In the genomic region with DNA sequence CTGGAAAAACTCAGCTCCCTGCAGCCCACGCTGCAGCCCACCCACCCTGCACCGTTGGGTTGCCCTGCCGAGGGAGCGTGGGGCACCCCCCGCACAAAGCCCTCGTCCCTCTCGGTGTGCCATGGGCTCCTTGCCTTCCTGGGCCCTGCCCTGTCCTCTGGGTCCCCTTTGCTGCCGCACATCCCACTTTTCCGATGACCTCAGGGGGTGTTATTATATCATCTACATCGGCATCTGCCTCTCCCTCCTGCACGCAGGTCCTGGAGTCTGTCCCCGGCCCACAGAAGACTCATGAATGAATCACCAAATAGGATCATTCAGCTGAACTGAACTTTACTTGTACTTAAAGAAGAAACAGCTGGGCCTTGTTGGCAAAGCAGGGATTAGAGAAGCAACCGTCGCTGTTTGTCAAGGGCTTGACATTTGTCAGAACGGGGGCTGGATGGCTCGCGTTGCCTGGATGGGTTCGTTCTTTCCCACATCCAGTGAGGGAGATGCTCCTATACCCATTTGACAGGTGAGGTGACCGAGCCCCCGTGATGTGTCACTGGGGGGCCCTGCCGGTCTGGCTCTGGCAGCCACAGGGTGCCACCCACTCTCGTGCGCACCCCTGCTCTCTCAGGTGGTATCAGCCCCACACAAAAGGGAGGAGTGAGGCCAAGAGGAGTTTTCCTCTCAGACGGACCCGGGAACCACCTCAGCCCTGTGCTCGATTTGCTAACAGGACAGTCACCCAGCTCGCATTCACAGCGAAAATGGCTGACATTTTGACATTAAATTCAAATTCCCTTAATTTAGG, we compare ENCODE assay signal across 19 cellular contexts. TPM values are rescaled to one million over a fixed set of nuclear protein-coding genes. Genes with fewer than 3 reads are reported as not detected.
DNase-seq lines count a peak whose midpoint lies in the region; TF ChIP-seq lines count a peak whose summit lies in the region.
"Had no signal": no experiment of that assay in that cellular context is flagged by ENCODE, and none has a peak within 500 bp of the region (broad histone marks: within the 10 kb centered on the region; RNA-seq: fewer than 3 reads in every experiment).

No MANE protein-coding gene starts in this region.

- no peak overlapping the region for H3K4ac ChIP-seq in neuronal stem cell (ENCODE audit: low read length)

- TF ChIP-seq CTCF in coronary artery (IDR thresholded peaks at IDR 0.05) (no peak), testis (IDR thresholded peaks at IDR 0.05) (no peak)

- peak overlapping the region; percentile 68 for H2AK5ac ChIP-seq in neuronal stem cell (ENCODE audit: low read depth, low read length)

- H3K23ac ChIP-seq in neuronal stem cell (ENCODE audit: low read depth, low read length, poor library complexity): no peak overlapping the region

- no peaks in the 10 kb centered on the region for H3K9me3 ChIP-seq in BLaER1 treated with 17β-estradiol and CSF1 and Interleukin-3, amounts not matched to agents 10 nM and 100 nM (replicated peaks in 1 of 11)
- H3K9me3 ChIP-seq in neuronal stem cell (replicated peaks in 1 of 2; ENCODE audit: control insufficient read depth in 2 of 2, insufficient read depth in 1 of 2, low read depth in 1 of 2, low read length in 2 of 2) (no peaks in the 10 kb centered on the region), testis (no peaks in the 10 kb centered on the region)
- H3K9me3 ChIP-seq: heart left ventricle, lower lobe of right lung, ovary had no signal

- no peak overlapping the region for H2BK15ac ChIP-seq in neuronal stem cell (ENCODE audit: low read length)

- H3K14ac ChIP-seq in neuronal stem cell (ENCODE audit: low read length): no peak overlapping the region

- H2BK12ac ChIP-seq in neuronal stem cell (ENCODE audit: low read length): no peak overlapping the region

- no CpG with 5 or more reads among the region's 28 CpGs for WGBS in neuronal stem cell (ENCODE audit: extremely low coverage in 2 of 2, insufficient read length in 2 of 2, insufficient replicate concordance in 1 of 2), 2 donors
- WGBS in testis, 2 donors: 86 to 89% methylated on average over 28 of the region's 28 CpGs

- H3K27ac ChIP-seq in BLaER1 treated with 17β-estradiol and CSF1 and Interleukin-3, amounts not matched to agents 10 nM and 100 nM: no peak overlapping the region; a peak in 1 of 22 replicates
- H3K27ac ChIP-seq in coronary artery (no peak overlapping the region), neuronal stem cell (replicated peaks; ENCODE audit: low read length) (no peak overlapping the region), testis (no peak overlapping the region)
- H3K27ac ChIP-seq: heart left ventricle, lower lobe of right lung, ovary had no signal

- H3K36me3 ChIP-seq in BLaER1 treated with 17β-estradiol and CSF1 and Interleukin-3, amounts not matched to agents 10 nM and 100 nM: no peaks in the 10 kb centered on the region
- H3K36me3 ChIP-seq in neuronal stem cell (replicated peaks in 1 of 2; ENCODE audit: control insufficient read depth in 2 of 2, insufficient read depth in 2 of 2, low read length in 2 of 2) (no peaks in the 10 kb centered on the region), testis (ENCODE audit: low read depth, missing control alignments) (no peaks in the 10 kb centered on the region)
- H3K36me3 ChIP-seq: heart left ventricle, lower lobe of right lung, ovary had no signal

- H3K4me1 ChIP-seq in BLaER1 treated with 17β-estradiol and CSF1 and Interleukin-3, amounts not matched to agents 10 nM and 100 nM: peaks cover 31 to 55% (median 48%) of the 10 kb centered on the region in 10 experiments
- H3K4me1 ChIP-seq in neuronal stem cell (ENCODE audit: control insufficient read depth in 2 of 2, insufficient read depth in 1 of 2, low read depth in 1 of 2, low read length in 2 of 2) (no peaks in the 10 kb centered on the region), testis (no peaks in the 10 kb centered on the region)
- H3K4me1 ChIP-seq: lower lobe of right lung had no signal

- peak overlapping the region in 7 of 11 experiments; percentile 31 to 90 (median 79); a peak in 12 of 22 replicates for H3K4me2 ChIP-seq in BLaER1 treated with 17β-estradiol and CSF1 and Interleukin-3, amounts not matched to agents 10 nM and 100 nM
- no peak overlapping the region for H3K4me2 ChIP-seq in neuronal stem cell (ENCODE audit: insufficient read depth, low read length, poor library complexity, severe bottlenecking)

- no peak overlapping the region for H4K8ac ChIP-seq in neuronal stem cell (ENCODE audit: low read depth, low read length)

- no peak overlapping the region for H2AFZ ChIP-seq in neuronal stem cell (ENCODE audit: low read length)

- no peak overlapping the region for H3K4me3 ChIP-seq in BLaER1 treated with 17β-estradiol and CSF1 and Interleukin-3, amounts not matched to agents 10 nM and 100 nM
- no peak overlapping the region for H3K4me3 ChIP-seq in coronary artery
- no peak overlapping the region for H3K4me3 ChIP-seq in neuronal stem cell (ENCODE audit: low read length in 2 of 2)
- H3K4me3 ChIP-seq in testis: no peak overlapping the region
- H3K4me3 ChIP-seq: heart left ventricle, lower lobe of right lung, ovary had no signal

- no peak overlapping the region for H2BK120ac ChIP-seq in neuronal stem cell (ENCODE audit: low read depth, low read length)

- no peak overlapping the region for H3K9ac ChIP-seq in BLaER1 treated with 17β-estradiol and CSF1 and Interleukin-3, amounts not matched to agents 10 nM and 100 nM
- no peak overlapping the region for H3K9ac ChIP-seq in neuronal stem cell (ENCODE audit: low read depth, low read length, poor library complexity)

- H3K79me1 ChIP-seq in neuronal stem cell (ENCODE audit: low read depth, low read length): no peaks in the 10 kb centered on the region

- no peak overlapping the region for H2BK5ac ChIP-seq in neuronal stem cell (ENCODE audit: low read length)

- no peak for TF ChIP-seq POLR2A in testis (IDR thresholded peaks at IDR 0.05)

- H3K27me3 ChIP-seq in BLaER1 treated with 17β-estradiol and CSF1 and Interleukin-3, amounts not matched to agents 10 nM and 100 nM: no peaks in the 10 kb centered on the region
- H3K27me3 ChIP-seq in neuronal stem cell (ENCODE audit: control insufficient read depth in 3 of 3, insufficient read depth in 3 of 3, low read depth in 1 of 3, low read length in 3 of 3) (peaks cover 0 to 4% (median 0%) of the 10 kb centered on the region in 3 experiments), testis (no peaks in the 10 kb centered on the region)
- H3K27me3 ChIP-seq: ovary had no signal

- intact Hi-C loops in testis (cut with DNase I; ENCODE audit: low total_unique reads): no loop called here

- peak; percentile 91 for DNase-seq in M059J (ENCODE audit: low read depth)
- DNase-seq in coronary artery (ENCODE audit: low spot score): peak; percentile 54
- no peak for DNase-seq in neuronal stem cell (ENCODE audit: low spot score)
- DNase-seq in activated CD4-positive, alpha-beta T cell treated with anti-CD3 and anti-CD28 coated beads for 1 hour: no peak
- DNase-seq in testis: no peak
- DNase-seq in activated CD4-positive, alpha-beta T cell treated with anti-CD3 and anti-CD28 coated beads for 4 hours: no peak
- DNase-seq in NCI-H1694 (lab: John Stamatoyannopoulos, UW): no peak
- DNase-seq: COR-L47; effector CD4-positive, alpha-beta T cell; heart left ventricle; lower lobe of right lung; NCI-H2029 treated with DMSO at 0.1 percent for 48 hours; ovary; stimulated activated naive CD4-positive, alpha-beta T cell; T-helper 17 cell had no signal

- H3K18ac ChIP-seq in neuronal stem cell (ENCODE audit: low read length): peak overlapping the region; percentile 53

- H4K20me1 ChIP-seq in BLaER1 treated with 17β-estradiol and CSF1 and Interleukin-3, amounts not matched to agents 10 nM and 100 nM: peaks cover 0 to 5% (median 0%) of the 10 kb centered on the region in 11 experiments; a peak in 1 of 22 replicates

- H4K91ac ChIP-seq in neuronal stem cell (ENCODE audit: low read depth, low read length, poor library complexity): no peak overlapping the region

RNA-seq across cellular contexts. Expression of a gene that starts 58.6 kb away (rescaled TPM):
- not detected in 2 replicates for total RNA-seq in M059J (2014; rRNA removed; shearing (Covaris generic))
- polyA plus RNA-seq in neuronal stem cell (2013, experiment 1 of 2): 3.3 TPM
- polyA plus RNA-seq in neuronal stem cell (2013, experiment 2 of 2): 3.1 TPM
- 1 to 10 TPM; 6.0 to 7.6 TPM for total RNA-seq in testis
- 4.0 TPM for polyA plus RNA-seq in testis (ENCODE audit: insufficient read depth, low read depth, low replicate concordance)
- total RNA-seq: activated CD8-positive, alpha-beta memory T cell treated with anti-CD3 and anti-CD28 coated beads for 36 hours; activated naive CD4-positive, alpha-beta T cell treated with anti-CD3 and anti-CD28 coated beads, Interleukin-2, amount 50 U/mL, for 72 hours; OCI-LY7; T-helper 17 cell had no signal

Comparison
In these comparisons a context has a peak if more than half of its experiments do, and no peak if none do; other contexts are left out.
1. DNase-seq: peak in M059J (single experiment) and coronary artery (single experiment); none in neuronal stem cell (single experiment), activated CD4-positive, alpha-beta T cell treated with anti-CD3 and anti-CD28 coated beads for 1 hour (single experiment), testis (single experiment), activated CD4-positive, alpha-beta T cell treated with anti-CD3 and anti-CD28 coated beads for 4 hours (0 of 2) and NCI-H1694 (single experiment).